Comparison of ENCODE assay signal across 8 cellular contexts in the genomic region with DNA sequence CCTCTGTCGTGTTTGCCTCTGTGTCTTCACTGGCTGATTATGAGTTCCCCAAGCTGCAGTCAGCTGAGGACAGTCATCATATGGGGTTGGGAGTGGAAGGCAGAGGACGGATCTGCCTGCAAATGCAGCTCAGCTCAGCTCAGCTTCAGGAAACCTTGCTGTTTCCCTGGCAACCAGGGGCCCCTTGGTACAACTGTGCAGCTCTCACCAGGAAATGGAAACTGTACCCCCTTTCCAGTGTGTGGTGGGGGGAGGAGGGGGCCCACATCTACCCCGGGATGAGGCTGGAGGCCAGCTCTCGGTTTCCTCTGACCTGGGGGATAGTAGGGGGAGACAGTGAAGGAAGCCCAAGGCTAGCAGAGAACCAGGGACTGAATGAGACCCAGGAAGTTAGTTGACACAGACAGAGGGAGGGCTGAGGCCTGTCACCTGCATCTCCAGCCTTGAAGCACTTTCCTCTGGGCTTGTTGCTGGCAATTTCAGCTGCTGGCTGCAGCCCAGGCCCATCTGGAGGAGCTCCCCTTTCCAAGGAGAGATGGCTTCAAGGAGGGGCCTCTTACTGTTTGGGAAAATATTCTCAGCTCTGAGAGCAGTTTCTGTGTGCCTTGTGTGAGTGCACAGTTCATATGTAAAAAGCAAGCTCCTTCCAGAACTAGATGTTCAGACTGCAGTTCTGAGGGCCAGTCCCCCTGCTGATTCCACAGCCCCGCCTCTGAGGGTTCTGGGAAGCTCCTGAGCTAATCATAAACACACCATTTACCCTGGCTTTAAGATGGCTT. TPM values are rescaled to one million over a fixed set of nuclear protein-coding genes. Genes with fewer than 3 reads are reported as not detected.
A peak's percentile ranks its signal among the peaks of the same experiment; 100 is the strongest.
DNase-seq lines count a peak whose midpoint lies in the region; ATAC-seq lines count a peak whose summit lies in the region.

No MANE protein-coding gene starts in this region.

- peaks cover 100% of the 10 kb centered on the region for H3K4me1 Mint-ChIP-seq in central memory CD8-positive, alpha-beta T cell

- peak overlapping the region; percentile 94 for H3K27ac Mint-ChIP-seq in central memory CD8-positive, alpha-beta T cell (ENCODE audit: low read depth)

- H3K4me3 Mint-ChIP-seq in central memory CD8-positive, alpha-beta T cell, result peak overlapping the region; percentile 76

- ATAC-seq in GM19025 (IDR thresholded peaks at IDR 0.05; ENCODE audit: low read depth, unreplicated experiment) (peak; percentile 30), HG03354 (IDR thresholded peaks at IDR 0.05; ENCODE audit: poor library complexity, severe bottlenecking, unreplicated experiment) (peak; percentile 60)
- ATAC-seq in central memory CD8-positive, alpha-beta T cell (replicated peaks; ENCODE audit: extremely low read depth, poor library complexity, severe bottlenecking), result peak; percentile 89

- H3K27me3 Mint-ChIP-seq in central memory CD8-positive, alpha-beta T cell, result no peaks in the 10 kb centered on the region

- peak; percentile 91 to 93 for DNase-seq in AML-193 (lab: John Stamatoyannopoulos, UW)
- peak; percentile 60 for DNase-seq in T-helper 9 cell
- DNase-seq in central memory CD8-positive, alpha-beta T cell (ENCODE audit: low spot score in 2 of 2), result peak; percentile 49 to 69
- peak; percentile 13 for DNase-seq in mucosa of gallbladder (ENCODE audit: low spot score)
- DNase-seq in stimulated activated naive CD4-positive, alpha-beta T cell treated with Interleukin-2 at 50 U/mL for 16 hours (lab: John Stamatoyannopoulos, UW), result peak; percentile 51
- DNase-seq in NCI-H526 treated with DMSO at 0.1 percent for 48 hours (lab: John Stamatoyannopoulos, UW), result no peak

- peaks cover 31% of the 10 kb centered on the region for H3K36me3 Mint-ChIP-seq in central memory CD8-positive, alpha-beta T cell (ENCODE audit: insufficient read depth)

- H3K9me3 Mint-ChIP-seq in central memory CD8-positive, alpha-beta T cell, result no peaks in the 10 kb centered on the region

RNA-seq across cellular contexts. Expression of a gene that starts 6.9 kb away (rescaled TPM):
- total RNA-seq in mucosa of gallbladder, result 153 TPM

Comparison
In these comparisons a context has a peak if more than half of its experiments do, and no peak if none do; other contexts are left out.
1. ATAC-seq: peak in every context shown above with its lines; median percentile 89 in central memory CD8-positive, alpha-beta T cell; 60 in HG03354; 30 in GM19025.